Comparison of ENCODE assay signal across 16 cellular contexts in the genomic region with DNA sequence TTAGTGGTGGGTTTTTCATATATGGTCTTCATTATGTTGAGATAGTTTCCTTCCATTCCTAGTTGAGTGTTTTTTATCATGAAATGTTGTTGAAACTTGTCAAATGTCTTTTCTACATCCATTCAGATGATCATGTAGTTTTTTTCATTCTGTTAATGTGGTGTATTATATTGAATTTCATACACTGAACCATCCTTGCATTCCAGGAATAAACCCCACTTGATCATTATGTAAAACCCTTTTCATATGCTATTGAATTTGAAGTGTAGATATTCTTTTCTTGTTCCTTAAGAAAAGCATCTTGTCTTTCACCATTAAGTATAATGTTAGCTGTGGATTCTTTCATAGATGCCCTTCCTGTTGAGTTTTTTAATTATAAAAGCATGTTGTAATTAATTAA.
"Had no signal": no experiment of that assay in that cellular context is flagged by ENCODE, and none has a peak within 500 bp of the region (broad histone marks: within the 10 kb centered on the region; RNA-seq: fewer than 3 reads in every experiment).

No MANE protein-coding gene starts in this region.

- H3K9me3 ChIP-seq: pancreas, thyroid gland had no signal

- FAIRE-seq: astrocyte, kidney, pancreas, urothelium cell line had no signal

- DNase-seq: activated CD4-positive, CD25-positive, alpha-beta regulatory T cell treated with anti-CD3 and anti-CD28 coated beads, Interleukin-2, amount 50 U/mL, for 72 hours; activated naive CD4-positive, alpha-beta T cell; activated naive CD8-positive, alpha-beta T cell treated with anti-CD3 and anti-CD28 coated beads, Interleukin-2, amount 50 U/mL, for 24 hours; dorsolateral prefrontal cortex; kidney; left ventricle myocardium inferior; naive thymus-derived CD8-positive, alpha-beta T cell; pancreas; stimulated activated CD4-positive, alpha-beta T cell treated with anti-CD3 and anti-CD28 coated beads, Interleukin-12 subunit alpha, Interleukin-12 subunit beta, amount 100 ng/mL, for 4 hours; stimulated activated CD4-positive, alpha-beta T cell treated with anti-CD3 and anti-CD28 coated beads, Interleukin-2, amount 100 ng/mL, for 24 hours; T-helper 9 cell; thyroid gland had no signal

- H3K27ac ChIP-seq: cardiac muscle cell, dorsolateral prefrontal cortex, hepatocyte, left ventricle myocardium inferior, pancreas, thyroid gland had no signal

- H2AFZ ChIP-seq: hepatocyte had no signal

- ATAC-seq: activated naive CD8-positive, alpha-beta T cell treated with anti-CD3 and anti-CD28 coated beads, Interleukin-2, amount 50 U/mL, for 24 hours; naive thymus-derived CD8-positive, alpha-beta T cell; pancreas had no signal

- H3K4me2 ChIP-seq: hepatocyte had no signal

- H3K27me3 ChIP-seq: cardiac muscle cell, dorsolateral prefrontal cortex, hepatocyte, pancreas, thyroid gland had no signal

- H3K4me3 ChIP-seq: cardiac muscle cell, dorsolateral prefrontal cortex, hepatocyte, left ventricle myocardium inferior, pancreas, thyroid gland had no signal

- H3K36me3 ChIP-seq: pancreas had no signal
